In the genomic region with DNA sequence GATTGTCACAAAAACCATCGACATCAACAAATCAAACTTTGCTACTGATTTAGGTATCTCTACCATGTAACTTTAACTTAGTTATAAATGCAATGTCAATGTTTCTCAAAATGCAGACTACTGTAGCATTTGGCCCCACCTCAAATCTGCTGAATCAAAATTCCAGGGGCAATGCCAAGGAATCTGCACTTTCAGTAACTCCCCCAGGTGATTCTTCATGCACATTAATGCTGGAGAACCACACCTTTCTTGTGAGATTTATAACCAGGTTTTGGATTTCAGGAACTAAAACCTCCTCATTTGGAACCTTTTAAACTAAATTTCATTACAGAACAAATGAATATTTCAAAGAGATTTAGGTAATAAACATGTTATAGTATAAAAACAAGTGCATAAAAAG, we compare ENCODE assay signal across 23 cellular contexts. TPM values are rescaled to one million over a fixed set of nuclear protein-coding genes. Genes with fewer than 3 reads are reported as not detected.
DNase-seq lines count a peak whose midpoint lies in the region; TF ChIP-seq lines count a peak whose summit lies in the region.
"Had no signal": no experiment of that assay in that cellular context is flagged by ENCODE, and none has a peak within 500 bp of the region (broad histone marks: within the 10 kb centered on the region; RNA-seq: fewer than 3 reads in every experiment).

No MANE protein-coding gene starts in this region.

- H3K4me1 ChIP-seq in CD8-positive, alpha-beta memory T cell (ENCODE audit: insufficient read depth, low read length), result peaks cover 50% of the 10 kb centered on the region
- H3K4me1 ChIP-seq in Loucy (ENCODE audit: insufficient read depth, low read length, poor library complexity, severe bottlenecking), result peaks cover 45% of the 10 kb centered on the region
- no peaks in the 10 kb centered on the region for H3K4me1 ChIP-seq in fibroblast of lung (ENCODE audit: control insufficient read depth, extremely low read depth, insufficient read depth, low read length)

- H3F3A ChIP-seq in Loucy (ENCODE audit: low read depth), result no peaks in the 10 kb centered on the region

- H4K20me1 ChIP-seq in Loucy (ENCODE audit: insufficient read depth, low read length, poor library complexity, severe bottlenecking), result peaks cover 38% of the 10 kb centered on the region
- peaks cover 2% of the 10 kb centered on the region for H4K20me1 ChIP-seq in fibroblast of lung (ENCODE audit: control insufficient read depth, extremely low read depth, insufficient read depth, low read length)

- H3K79me2 ChIP-seq in Loucy (ENCODE audit: insufficient read depth, low read length) (peaks cover 77% of the 10 kb centered on the region), fibroblast of lung (ENCODE audit: control insufficient read depth, insufficient read depth, low read length) (peaks cover 97% of the 10 kb centered on the region)

- H3K9me2 ChIP-seq in Loucy (replicated peaks; ENCODE audit: low read depth, low read length), result no peaks in the 10 kb centered on the region

- H3K4me3 ChIP-seq in CD8-positive, alpha-beta memory T cell (ENCODE audit: low read length), result no peak overlapping the region
- H3K4me3 ChIP-seq in Loucy (ENCODE audit: low read length, poor library complexity, severe bottlenecking) (no peak overlapping the region), fibroblast of lung (replicated peaks in 1 of 4; ENCODE audit: control extremely low read depth in 1 of 4, insufficient read depth in 1 of 4, low read depth in 3 of 4, low read length in 4 of 4) (no peak overlapping the region)
- H3K4me3 ChIP-seq: esophagus squamous epithelium, gastroesophageal sphincter, pancreas had no signal

- H3K9ac ChIP-seq in Loucy (ENCODE audit: low read depth, low read length, poor library complexity, severe bottlenecking) (no peak overlapping the region), fibroblast of lung (ENCODE audit: insufficient read depth, low read length) (no peak overlapping the region)

- DNase-seq in CD8-positive, alpha-beta memory T cell, result no peak
- DNase-seq in fibroblast of lung (ENCODE audit: low read depth in 2 of 2), result no peak
- peak; percentile 50 for DNase-seq in renal cortical epithelial cell (ENCODE audit: low read depth)
- no peak for DNase-seq in NCI-H524 (lab: John Stamatoyannopoulos, UW)
- no peak for DNase-seq in dermis blood vessel endothelial cell
- DNase-seq in activated CD8-positive, alpha-beta memory T cell treated with anti-CD3 and anti-CD28 coated beads for 24 hours, result no peak
- DNase-seq: activated CD8-positive, alpha-beta memory T cell treated with anti-CD3 and anti-CD28 coated beads, Interleukin-2, amount 50 U/mL, for 4 hours; activated naive CD8-positive, alpha-beta T cell treated with anti-CD3 and anti-CD28 coated beads for 36 hours; CD8-positive, alpha-beta T cell; cerebellar nuclear complex; DND-41; effector memory CD4-positive, alpha-beta T cell; esophagus squamous epithelium; MM.1S; natural killer cell; NCI-H1417 treated with DMSO at 0.1 percent for 48 hours; NCI-H510A; pancreas; right cardiac atrium had no signal

- peaks cover 0 to 9% (median 4%) of the 10 kb centered on the region in 3 donors for H3K36me3 Mint-ChIP-seq in CD8-positive, alpha-beta memory T cell
- H3K36me3 Mint-ChIP-seq: natural killer cell had no signal

- peak overlapping the region in 1 of 8 donors; percentile 2 for H3K27ac Mint-ChIP-seq in CD8-positive, alpha-beta memory T cell
- H3K27ac Mint-ChIP-seq: activated naive CD8-positive, alpha-beta T cell treated with anti-CD3 and anti-CD28 coated beads for 36 hours; activated T-helper 2 cell treated with anti-CD3 and anti-CD28 coated beads, Interferon-gamma antibody, Interleukin-2, Interleukin-4, amounts not matched to agents 10 μg/mL and 5 μg/mL and 100 μg/mL, durations not matched to agents 14 hours and 24 hours and 36 hours; CD8-positive, alpha-beta T cell; natural killer cell; T-helper 2 cell treated with Interferon-gamma antibody and Interleukin-4, amounts not matched to agents 5 μg/mL and 100 μg/mL, for 36 hours had no signal

- CTCF ChIA-PET in CD8-positive, alpha-beta memory T cell (lab: Charles Lee), result no interaction called here

- peak overlapping the region; percentile 34 for H3K4me2 ChIP-seq in Loucy (ENCODE audit: low read depth, low read length, poor library complexity, severe bottlenecking)
- peak overlapping the region; percentile 26 for H3K4me2 ChIP-seq in fibroblast of lung (ENCODE audit: extremely low read depth, insufficient read depth, low read length)

- H3K27ac ChIP-seq in CD8-positive, alpha-beta memory T cell (ENCODE audit: low read depth, low read length), result no peak overlapping the region
- no peak overlapping the region for H3K27ac ChIP-seq in fibroblast of lung (ENCODE audit: insufficient read depth, low read length)
- H3K27ac ChIP-seq: esophagus squamous epithelium, gastroesophageal sphincter, pancreas had no signal

- H3K4me3 Mint-ChIP-seq in CD8-positive, alpha-beta memory T cell, result peak overlapping the region in 4 of 7 donors; percentile 17 to 51 (median 26)
- H3K4me3 Mint-ChIP-seq: activated naive CD8-positive, alpha-beta T cell treated with anti-CD3 and anti-CD28 coated beads for 36 hours; CD8-positive, alpha-beta T cell; natural killer cell; T-helper 2 cell treated with Interferon-gamma antibody and Interleukin-4, amounts not matched to agents 5 μg/mL and 100 μg/mL, for 36 hours had no signal

- POLR2A ChIA-PET in CD8-positive, alpha-beta memory T cell (lab: Charles Lee), result no interaction called here

- H3K9me3 ChIP-seq in CD8-positive, alpha-beta memory T cell (ENCODE audit: low read length), result no peaks in the 10 kb centered on the region
- H3K9me3 ChIP-seq in Loucy (ENCODE audit: insufficient read depth, low read depth, low read length) (no peaks in the 10 kb centered on the region), fibroblast of lung (ENCODE audit: control insufficient read depth, insufficient read depth, low read depth, low read length) (no peaks in the 10 kb centered on the region)
- H3K9me3 ChIP-seq: esophagus squamous epithelium, gastroesophageal sphincter, pancreas had no signal

- H3K27me3 Mint-ChIP-seq in CD8-positive, alpha-beta memory T cell, result peaks cover 0 to 6% of the 10 kb centered on the region in 2 donors
- H3K27me3 Mint-ChIP-seq: activated naive CD8-positive, alpha-beta T cell treated with anti-CD3 and anti-CD28 coated beads for 36 hours had no signal

- H3K36me3 ChIP-seq in CD8-positive, alpha-beta memory T cell (ENCODE audit: insufficient read depth, low read length), result no peaks in the 10 kb centered on the region
- no peaks in the 10 kb centered on the region for H3K36me3 ChIP-seq in Loucy (ENCODE audit: insufficient read depth, low read length)
- H3K36me3 ChIP-seq in fibroblast of lung (ENCODE audit: control insufficient read depth, insufficient read depth, low read length), result no peaks in the 10 kb centered on the region
- H3K36me3 ChIP-seq: esophagus squamous epithelium, gastroesophageal sphincter, pancreas had no signal

- H3K9me3 Mint-ChIP-seq in CD8-positive, alpha-beta memory T cell, result no peaks in the 10 kb centered on the region
- H3K9me3 Mint-ChIP-seq: activated naive CD8-positive, alpha-beta T cell treated with anti-CD3 and anti-CD28 coated beads for 36 hours; activated T-helper 2 cell treated with anti-CD3 and anti-CD28 coated beads, Interferon-gamma antibody, Interleukin-2, Interleukin-4, amounts not matched to agents 10 μg/mL and 5 μg/mL and 100 μg/mL, durations not matched to agents 14 hours and 24 hours and 36 hours; CD8-positive, alpha-beta T cell; natural killer cell; T-helper 2 cell treated with Interferon-gamma antibody and Interleukin-4, amounts not matched to agents 5 μg/mL and 100 μg/mL, for 36 hours had no signal

- no peak overlapping the region for H2AFZ ChIP-seq in Loucy (ENCODE audit: low read length)
- H2AFZ ChIP-seq in fibroblast of lung (ENCODE audit: low read length), result no peak overlapping the region

- TF ChIP-seq CTCF in Loucy (conservative IDR thresholded peaks at IDR 0.05; ENCODE audit: low read length) (no peak), fibroblast of lung (conservative IDR thresholded peaks at IDR 0.05 in 1 of 2, IDR thresholded peaks at IDR 0.05 in 1 of 2; ENCODE audit: low read depth in 1 of 2, low read length in 2 of 2) (no peak)

- peaks cover 70 to 86% (median 85%) of the 10 kb centered on the region in 3 donors for H3K4me1 Mint-ChIP-seq in CD8-positive, alpha-beta memory T cell

- H3K27me3 ChIP-seq in CD8-positive, alpha-beta memory T cell (ENCODE audit: insufficient read depth, low read length, poor library complexity, severe bottlenecking), result no peaks in the 10 kb centered on the region
- no peaks in the 10 kb centered on the region for H3K27me3 ChIP-seq in Loucy (ENCODE audit: insufficient read depth, low read length, poor library complexity, severe bottlenecking)
- H3K27me3 ChIP-seq in fibroblast of lung (ENCODE audit: control insufficient read depth, insufficient read depth, low read length), result no peaks in the 10 kb centered on the region
- H3K27me3 ChIP-seq: esophagus squamous epithelium, gastroesophageal sphincter, pancreas had no signal

RNA-seq across cellular contexts. Expression of gene ATP2B1, which starts 4.9 kb away (rescaled TPM):
- total RNA-seq in CD8-positive, alpha-beta memory T cell, result 10 to 100 TPM; 32.7 to 32.8 TPM
- polyA plus RNA-seq in CD8-positive, alpha-beta memory T cell, result 45.3 TPM
- total RNA-seq in fibroblast of lung (101 and 141 TPM in 2 replicates), renal cortical epithelial cell (81.6 and 117 TPM in 2 replicates), dermis blood vessel endothelial cell (35.8 and 51.6 TPM in 2 replicates)
- 43.0 and 64.3 TPM in 2 replicates for polyA plus RNA-seq in fibroblast of lung
- polyA plus RNA-seq in fibroblast of lung (2012), result 39.8 and 57.0 TPM in 2 replicates
- 7.4 and 17.9 TPM in 2 replicates for polyA minus RNA-seq in fibroblast of lung (ENCODE audit: low replicate concordance)
